Comparison of ENCODE assay signal across 8 cellular contexts in the genomic region with DNA sequence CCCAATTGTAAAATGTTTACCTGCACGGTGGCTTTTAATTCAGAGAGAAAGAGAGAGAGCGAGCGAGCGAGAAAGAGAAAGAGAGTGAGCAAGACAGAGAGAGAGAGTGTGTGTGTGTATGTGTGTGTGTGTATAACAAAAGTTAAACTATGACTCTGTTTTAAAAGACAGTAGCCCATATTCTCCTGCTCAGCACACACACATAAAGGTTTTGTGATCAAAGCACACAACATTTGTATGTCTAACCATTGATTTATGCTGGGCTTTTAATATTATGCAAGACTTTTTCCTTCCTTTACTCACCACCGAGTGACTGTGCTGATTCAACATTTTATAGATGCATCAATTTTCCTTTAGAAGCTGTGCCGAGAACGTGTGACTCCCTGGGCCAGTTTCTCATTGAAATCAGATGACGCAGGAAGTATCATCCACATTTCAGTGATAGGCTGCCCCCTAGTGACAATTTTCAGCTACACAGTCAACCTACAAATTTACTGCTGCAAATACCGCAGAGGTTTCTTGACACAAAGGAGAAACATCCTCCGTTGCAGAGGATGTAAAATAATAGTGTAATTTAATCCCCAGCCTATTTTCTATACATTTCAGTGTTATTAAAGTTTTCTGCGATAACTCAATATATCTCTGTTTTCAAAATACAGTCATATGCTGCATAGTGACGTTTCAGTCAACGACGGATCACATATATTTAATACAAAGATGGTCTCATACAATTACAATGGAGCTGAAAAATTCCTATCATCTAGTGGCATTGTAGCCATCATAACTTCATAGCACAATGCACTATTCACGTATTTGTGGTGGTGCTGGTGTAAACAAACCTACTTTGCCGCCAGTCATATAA.
DNase-seq lines count a peak whose midpoint lies in the region; ATAC-seq, FAIRE-seq and TF ChIP-seq lines count a peak whose summit lies in the region.

No MANE protein-coding gene starts in this region.

- no peak overlapping the region for H3K4me3 ChIP-seq in BJ (ENCODE audit: low read depth, low read length)
- no peak overlapping the region for H3K4me3 ChIP-seq in right lobe of liver

- no peak for TF ChIP-seq POLR2A in right lobe of liver (IDR thresholded peaks at IDR 0.05)

- no peaks in the 10 kb centered on the region for H3K27me3 ChIP-seq in BJ (ENCODE audit: control insufficient read depth, insufficient read depth, low read length)
- H3K27me3 ChIP-seq in right lobe of liver: no peaks in the 10 kb centered on the region

- H3K4me1 ChIP-seq in right lobe of liver: peaks cover 0 to 3% (median 0%) of the 10 kb centered on the region in 4 donors

- FAIRE-seq in colon (lab: Jason Lieb, UNC): peak; percentile 43

- CTCF ChIA-PET in BJ (lab: Yijun Ruan, JAX): interaction anchor here (0.7 to 7.2 kb wide), 29 partner anchors 9 to 1196 kb away, joined by 3 to 43 read pairs (median 4); no protein-coding TSS in a partner anchor
- CTCF ChIA-PET in activated CD4-positive, alpha-beta T cell treated with anti-CD3 and anti-CD28 coated beads for 36 hours (lab: Charles Lee): interaction anchor here (0.7 to 3.4 kb wide), 48 partner anchors 8 to 1022 kb away, joined by 3 to 28 read pairs (median 4); no protein-coding TSS in a partner anchor

- no peaks in the 10 kb centered on the region for H3K36me3 Mint-ChIP-seq in activated CD4-positive, alpha-beta T cell treated with anti-CD3 and anti-CD28 coated beads for 36 hours (ENCODE audit: low read depth)

- H3K27ac Mint-ChIP-seq in activated CD4-positive, alpha-beta T cell treated with anti-CD3 and anti-CD28 coated beads for 36 hours: no peak overlapping the region

- TF ChIP-seq CTCF in BJ (IDR thresholded peaks at IDR 0.05; ENCODE audit: insufficient read depth, low read depth, low read length) (peak; percentile 74), right lobe of liver (IDR thresholded peaks at IDR 0.05) (peak; percentile 84 to 91 (median 87))

- no peaks in the 10 kb centered on the region for H3K9me3 ChIP-seq in right lobe of liver

- POLR2A ChIA-PET in BJ (lab: Charles Lee): interaction anchor here (0.7 kb wide), 1 partner anchor 1119 kb away, joined by 3 read pairs; no protein-coding TSS in a partner anchor
- POLR2A ChIA-PET in activated CD4-positive, alpha-beta T cell treated with anti-CD3 and anti-CD28 coated beads for 36 hours (lab: Charles Lee): interaction anchor here (0.7 kb wide), 2 partner anchors 39 to 640 kb away, joined by 3 to 6 read pairs; no protein-coding TSS in a partner anchor

- peak; percentile 82 for DNase-seq in BJ (ENCODE audit: low read depth)
- DNase-seq in NCI-H446 treated with DMSO at 0.1 percent for 48 hours (lab: John Stamatoyannopoulos, UW): peak; percentile 24
- DNase-seq in activated CD4-positive, alpha-beta T cell treated with anti-CD3 and anti-CD28 coated beads for 36 hours: peak; percentile 79
- DNase-seq in right lobe of liver: peak in 2 of 3 donors; percentile 54 to 64
- DNase-seq in stimulated activated CD4-positive, alpha-beta T cell treated with anti-CD3 and anti-CD28 coated beads, Interleukin-4, amount 100 ng/mL, for 48 hours (ENCODE audit: low read depth in 2 of 2): peak; percentile 50 to 65

- H3K4me3 Mint-ChIP-seq in activated CD4-positive, alpha-beta T cell treated with anti-CD3 and anti-CD28 coated beads for 36 hours: no peak overlapping the region

- no peaks in the 10 kb centered on the region for H3K27me3 Mint-ChIP-seq in activated CD4-positive, alpha-beta T cell treated with anti-CD3 and anti-CD28 coated beads for 36 hours

- H3K4me1 Mint-ChIP-seq in activated CD4-positive, alpha-beta T cell treated with anti-CD3 and anti-CD28 coated beads for 36 hours: peaks cover 10% of the 10 kb centered on the region

- H3K27ac ChIP-seq in right lobe of liver: no peak overlapping the region

- intact Hi-C loops in activated CD4-positive, alpha-beta T cell treated with anti-CD3 and anti-CD28 coated beads for 36 hours (cut with DNase I, micrococcal nuclease): loop anchor here (1.0 to 10.0 kb wide), 7 partner anchors 278 to 884 kb away; no protein-coding TSS in a partner anchor
- intact Hi-C loops in right lobe of liver (cut with DNase I): no loop called here

- no peaks in the 10 kb centered on the region for H3K36me3 ChIP-seq in BJ (ENCODE audit: control insufficient read depth, insufficient read depth, low read length)
- H3K36me3 ChIP-seq in right lobe of liver: no peaks in the 10 kb centered on the region

- ATAC-seq in GM19043 (IDR thresholded peaks at IDR 0.05; ENCODE audit: low read depth, unreplicated experiment) (peak; percentile 90), HG03280 (IDR thresholded peaks at IDR 0.05; ENCODE audit: unreplicated experiment) (peak; percentile 88), right lobe of liver (peak; percentile 95 to 100 (median 98))
- peak; percentile 94 for ATAC-seq in activated CD4-positive, alpha-beta T cell treated with anti-CD3 and anti-CD28 coated beads for 36 hours

- WGBS in right lobe of liver (ENCODE audit: insufficient coverage, low coverage, low lambda C conversion rate, missing lambda C conversion rate): 39% methylated on average over 16 of the region's 16 CpGs

- H3K9me3 Mint-ChIP-seq in activated CD4-positive, alpha-beta T cell treated with anti-CD3 and anti-CD28 coated beads for 36 hours (ENCODE audit: low read depth): no peaks in the 10 kb centered on the region

Comparison
In these comparisons a context has a peak if more than half of its experiments do, and no peak if none do; other contexts are left out.
1. DNase-seq: peak in every context shown above with its lines; median percentile 82 in BJ; 79 in activated CD4-positive, alpha-beta T cell treated with anti-CD3 and anti-CD28 coated beads for 36 hours; 59 in right lobe of liver; 58 in stimulated activated CD4-positive, alpha-beta T cell treated with anti-CD3 and anti-CD28 coated beads, Interleukin-4, amount 100 ng/mL, for 48 hours; 24 in NCI-H446 treated with DMSO at 0.1 percent for 48 hours.
2. intact Hi-C loops: an anchor here in activated CD4-positive, alpha-beta T cell treated with anti-CD3 and anti-CD28 coated beads for 36 hours (1.0 to 10.0 kb wide); none called in right lobe of liver.